ENCODE assay signal across 20 cellular contexts in genomic region chr2:207663870-207664545, GRCh38. TPM values are rescaled to one million over a fixed set of nuclear protein-coding genes. Genes with fewer than 3 reads are reported as not detected.
A peak's percentile ranks its signal among the peaks of the same experiment; 100 is the strongest.
DNase-seq lines count a peak whose midpoint lies in the region; ATAC-seq and TF ChIP-seq lines count a peak whose summit lies in the region.
"Had no signal": no experiment of that assay in that cellular context is flagged by ENCODE, and none has a peak within 500 bp of the region (broad histone marks: within the 10 kb centered on the region; RNA-seq: fewer than 3 reads in every experiment).

No MANE protein-coding gene starts in this region.

- no peak for TF ChIP-seq CTCF in mesothelial cell of epicardium (IDR thresholded peaks at IDR 0.05; ENCODE audit: unreplicated experiment)

- no peaks in the 10 kb centered on the region for H3K27me3 Mint-ChIP-seq in mesothelial cell of epicardium (ENCODE audit: low read depth)
- H3K27me3 Mint-ChIP-seq: CD4-positive, CD25-positive, alpha-beta regulatory T cell; T-cell had no signal

- H3K4me3 Mint-ChIP-seq in mesothelial cell of epicardium, result peak overlapping the region; percentile 7
- H3K4me3 Mint-ChIP-seq: CD4-positive, CD25-positive, alpha-beta regulatory T cell; T-cell had no signal

- H3K9me3 Mint-ChIP-seq in mesothelial cell of epicardium, result no peaks in the 10 kb centered on the region
- H3K9me3 Mint-ChIP-seq: CD4-positive, CD25-positive, alpha-beta regulatory T cell; T-cell had no signal

- peak overlapping the region; percentile 83 for H3K27ac Mint-ChIP-seq in mesothelial cell of epicardium
- H3K27ac Mint-ChIP-seq: CD4-positive, CD25-positive, alpha-beta regulatory T cell; T-cell had no signal

- ATAC-seq in HG02870 (IDR thresholded peaks at IDR 0.05; ENCODE audit: unreplicated experiment), result no peak
- ATAC-seq in HG03354 (IDR thresholded peaks at IDR 0.05; ENCODE audit: poor library complexity, severe bottlenecking, unreplicated experiment), result no peak
- ATAC-seq: T-cell had no signal

- no peaks in the 10 kb centered on the region for H3K36me3 Mint-ChIP-seq in mesothelial cell of epicardium
- H3K36me3 Mint-ChIP-seq: CD4-positive, CD25-positive, alpha-beta regulatory T cell; T-cell had no signal

- peak; percentile 43 for DNase-seq in DMS53 (lab: John Stamatoyannopoulos, UW)
- DNase-seq in DMS53 treated with DMSO at 0.1 percent for 48 hours (lab: John Stamatoyannopoulos, UW; ENCODE audit: unreplicated experiment), result no peak
- peak; percentile 12 for DNase-seq in NCI-H1105 (lab: John Stamatoyannopoulos, UW)
- DNase-seq in NCI-H69 (lab: John Stamatoyannopoulos, UW), result peak; percentile 82
- DNase-seq in mesothelial cell of epicardium (ENCODE audit: low spot score in 2 of 2, unreplicated experiment in 2 of 2), result no peak
- DNase-seq in hippocampal formation (lab: John Stamatoyannopoulos, UW), result no peak
- DNase-seq: activated CD4-positive, CD25-positive, alpha-beta regulatory T cell treated with anti-CD3 and anti-CD28 coated beads, Interleukin-2, amount 50 U/mL, for 72 hours; activated naive CD4-positive, alpha-beta T cell; aorta; CD4-positive, CD25-positive, alpha-beta regulatory T cell; hypothalamus; midbrain; MM.1S; NCI-H510A; stimulated activated CD4-positive, alpha-beta T cell treated with anti-CD3 and anti-CD28 coated beads, Interleukin-15, amount 100 ng/mL, for 24 hours; stomach; T-cell; uterus had no signal

- H3K4me1 Mint-ChIP-seq in mesothelial cell of epicardium, result peaks cover 22% of the 10 kb centered on the region
- H3K4me1 Mint-ChIP-seq: T-cell had no signal

RNA-seq across cellular contexts. Expression of gene METTL21A, which starts 38.8 kb away (rescaled TPM):
- total RNA-seq in mesothelial cell of epicardium, result 18.6 to 20.8 TPM (median 20.3 TPM) in 3 replicates

RNA-seq across cellular contexts. Expression of gene CCNYL1, which starts 47.4 kb away (rescaled TPM):
- 11.9 to 15.3 TPM (median 15.1 TPM) in 3 replicates for total RNA-seq in mesothelial cell of epicardium

Comparison
In these comparisons a context has a peak if more than half of its experiments do, and no peak if none do; other contexts are left out.
1. DNase-seq: peak in DMS53 (single experiment), NCI-H1105 (single experiment) and NCI-H69 (single experiment); none in DMS53 treated with DMSO at 0.1 percent for 48 hours (single experiment), mesothelial cell of epicardium (0 of 2) and hippocampal formation (0 of 2).